ENCODE assay signal across 18 cellular contexts in the genomic region with DNA sequence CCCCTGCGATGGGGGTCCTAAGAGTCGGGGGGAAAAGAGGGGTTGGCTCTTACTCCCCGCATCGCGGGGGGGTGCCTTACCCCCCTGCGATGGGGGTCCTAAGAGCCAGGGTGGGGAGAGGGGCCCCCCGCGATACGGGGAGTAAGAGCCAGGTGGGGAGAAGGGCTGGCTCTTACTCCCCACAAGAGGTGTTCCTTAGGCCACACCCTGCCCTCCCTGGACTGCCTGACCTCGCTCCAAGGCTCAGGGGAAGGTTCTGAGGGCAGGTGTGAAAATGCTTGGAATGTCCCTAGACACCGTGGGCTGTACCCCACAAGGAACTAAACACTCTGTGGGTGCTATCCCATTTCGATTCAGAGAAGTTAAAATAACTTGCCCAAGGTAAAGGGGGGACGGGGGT. TPM values are rescaled to one million over a fixed set of nuclear protein-coding genes. Genes with fewer than 3 reads are reported as not detected.
A peak's percentile ranks its signal among the peaks of the same experiment; 100 is the strongest.
DNase-seq lines count a peak whose midpoint lies in the region; ATAC-seq and TF ChIP-seq lines count a peak whose summit lies in the region.
"Had no signal": no experiment of that assay in that cellular context is flagged by ENCODE, and none has a peak within 500 bp of the region (broad histone marks: within the 10 kb centered on the region; RNA-seq: fewer than 3 reads in every experiment).

No MANE protein-coding gene starts in this region.

- peak; percentile 34 for DNase-seq in H7
- peak; percentile 2 to 44 (median 43) for DNase-seq in Peyer's patch
- peak; percentile 36 for DNase-seq in ecto neural progenitor cell (ENCODE audit: low spot score)
- peak; percentile 51 for DNase-seq in posterior vena cava (ENCODE audit: low spot score)
- DNase-seq in caudate nucleus (lab: John Stamatoyannopoulos, UW): no peak
- no peak for DNase-seq in DMS79 (lab: John Stamatoyannopoulos, UW)
- DNase-seq in stimulated activated effector memory CD8-positive, alpha-beta T cell treated with anti-CD3 and anti-CD28 coated beads, Interleukin-12 subunit alpha, Interleukin-12 subunit beta, amount 100 ng/mL, for 72 hours (ENCODE audit: low spot score in 2 of 2): no peak
- DNase-seq: C1 segment of cervical spinal cord; CD4-positive, alpha-beta memory T cell; COR-L47; NCI-H1092; NCI-H1417 treated with DMSO at 0.1 percent for 48 hours; NCI-H1694 treated with DMSO at 0.1 percent for 48 hours; NCI-H2081; NCI-H2227 treated with DMSO at 0.1 percent for 48 hours had no signal

- peaks cover 0 to 37% (median 22%) of the 10 kb centered on the region in 4 donors for H3K4me1 ChIP-seq in Peyer's patch

- peaks cover 12% of the 10 kb centered on the region for H3K36me3 Mint-ChIP-seq in stimulated activated effector memory CD8-positive, alpha-beta T cell treated with anti-CD3 and anti-CD28 coated beads, Interleukin-12 subunit alpha, Interleukin-12 subunit beta, amount 100 ng/mL, for 72 hours

- intact Hi-C loops in posterior vena cava (cut with DNase I): no loop called here

- H3K4me3 ChIP-seq in H7 (ENCODE audit: insufficient read depth, low read depth, low read length): no peak overlapping the region
- H3K4me3 ChIP-seq in Peyer's patch: no peak overlapping the region
- H3K4me3 ChIP-seq: PC-9 had no signal

- no peak for TF ChIP-seq CTCF in Peyer's patch (IDR thresholded peaks at IDR 0.05)

- H3K27ac ChIP-seq in Peyer's patch (peak overlapping the region in 1 of 4 donors; percentile 85), caudate nucleus (ENCODE audit: low read depth, low read length) (no peak overlapping the region)
- H3K27ac ChIP-seq: PC-9 had no signal

- H3K4me1 Mint-ChIP-seq in stimulated activated effector memory CD8-positive, alpha-beta T cell treated with anti-CD3 and anti-CD28 coated beads, Interleukin-12 subunit alpha, Interleukin-12 subunit beta, amount 100 ng/mL, for 72 hours: peaks cover 33% of the 10 kb centered on the region

- H3K9me3 ChIP-seq in Peyer's patch: no peaks in the 10 kb centered on the region

- H3K27ac Mint-ChIP-seq in stimulated activated effector memory CD8-positive, alpha-beta T cell treated with anti-CD3 and anti-CD28 coated beads, Interleukin-12 subunit alpha, Interleukin-12 subunit beta, amount 100 ng/mL, for 72 hours: no peak overlapping the region

- no peak for ATAC-seq in HG02610 (IDR thresholded peaks at IDR 0.05; ENCODE audit: unreplicated experiment)
- ATAC-seq in stimulated activated effector memory CD8-positive, alpha-beta T cell treated with anti-CD3 and anti-CD28 coated beads, Interleukin-12 subunit alpha, Interleukin-12 subunit beta, amount 100 ng/mL, for 72 hours: no peak

- no peak overlapping the region for H3K4me3 Mint-ChIP-seq in stimulated activated effector memory CD8-positive, alpha-beta T cell treated with anti-CD3 and anti-CD28 coated beads, Interleukin-12 subunit alpha, Interleukin-12 subunit beta, amount 100 ng/mL, for 72 hours

- no peaks in the 10 kb centered on the region; the same call in 1 of the 2 replicates for H3K27me3 ChIP-seq in H7 (ENCODE audit: control insufficient read depth, insufficient read depth, low read length)
- no peaks in the 10 kb centered on the region for H3K27me3 ChIP-seq in Peyer's patch

- H3K9me3 Mint-ChIP-seq in stimulated activated effector memory CD8-positive, alpha-beta T cell treated with anti-CD3 and anti-CD28 coated beads, Interleukin-12 subunit alpha, Interleukin-12 subunit beta, amount 100 ng/mL, for 72 hours: no peaks in the 10 kb centered on the region
- H3K9me3 Mint-ChIP-seq: CD4-positive, alpha-beta memory T cell had no signal

- TF ChIP-seq POLR2A in Peyer's patch (IDR thresholded peaks at IDR 0.05): no peak

- H3K36me3 ChIP-seq in H7 (replicated peaks; ENCODE audit: control insufficient read depth, insufficient read depth, low read length) (no peaks in the 10 kb centered on the region), Peyer's patch (peaks cover 0 to 4% (median 0%) of the 10 kb centered on the region in 3 donors)

RNA-seq across cellular contexts. Expression of a gene that starts 7.8 kb away (rescaled TPM):
- total RNA-seq in H7 (2014; rRNA removed; shearing (Covaris generic)): 26.2 and 28.3 TPM in 2 replicates
- total RNA-seq in Peyer's patch (100 to 1,000 TPM in 1 of 4 donors, 10 to 100 TPM in 3; 68.7 to 154 (median 91.6) TPM), posterior vena cava (10 to 100 TPM; 15.9 to 28.5 TPM)

RNA-seq across cellular contexts. Expression of a gene that starts 14.1 kb away (rescaled TPM):
- 0.35 and 0.37 TPM in 2 replicates for total RNA-seq in H7 (2014; rRNA removed; shearing (Covaris generic))
- total RNA-seq in Peyer's patch (10 to 100 TPM; 14.9 to 53.5 (median 37.0) TPM), posterior vena cava (10 to 100 TPM; 11.2 to 15.0 TPM)
- total RNA-seq: A673 had no signal

RNA-seq across cellular contexts. Expression of a gene that starts 34.4 kb away (rescaled TPM):
- 277 and 299 TPM in 2 replicates for total RNA-seq in H7 (2014; rRNA removed; shearing (Covaris generic))
- total RNA-seq in Peyer's patch (100 to 1,000 TPM; 153 to 195 (median 162) TPM), posterior vena cava (100 to 1,000 TPM in 1 of 2 donors, 10 to 100 TPM in 1; 95.3 to 101 TPM)

RNA-seq across cellular contexts. Expression of a gene that starts 42.8 kb away (rescaled TPM):
- 44.7 and 62.9 TPM in 2 replicates for total RNA-seq in H7 (2014; rRNA removed; shearing (Covaris generic))
- total RNA-seq in Peyer's patch: 100 to 1,000 TPM; 239 to 586 (median 464) TPM
- 100 to 1,000 TPM in 1 of 2 donors, 10 to 100 TPM in 1; 80.8 to 105 TPM for total RNA-seq in posterior vena cava

Comparison
In these comparisons a context has a peak if more than half of its experiments do, and no peak if none do; other contexts are left out.
1. DNase-seq: peak in H7 (single experiment), Peyer's patch (3 of 3), ecto neural progenitor cell (single experiment) and posterior vena cava (single experiment); none in caudate nucleus (0 of 61), DMS79 (single experiment) and stimulated activated effector memory CD8-positive, alpha-beta T cell treated with anti-CD3 and anti-CD28 coated beads, Interleukin-12 subunit alpha, Interleukin-12 subunit beta, amount 100 ng/mL, for 72 hours (0 of 2).